Comparison of ENCODE assay signal across 9 cellular contexts in genomic region chr21:39613029-39613934, GRCh38. TPM values are rescaled to one million over a fixed set of nuclear protein-coding genes. Genes with fewer than 3 reads are reported as not detected.
DNase-seq lines count a peak whose midpoint lies in the region; ATAC-seq and TF ChIP-seq lines count a peak whose summit lies in the region.
"Had no signal": no experiment of that assay in that cellular context is flagged by ENCODE, and none has a peak within 500 bp of the region (broad histone marks: within the 10 kb centered on the region; RNA-seq: fewer than 3 reads in every experiment).

No MANE protein-coding gene starts in this region.

- TF ChIP-seq RAD21 in SK-N-SH (IDR thresholded peaks at IDR 0.05; ENCODE audit: low read length): no peak

- H3K27ac ChIP-seq in SK-N-SH (ENCODE audit: low read depth in 2 of 2, low read length in 1 of 2) (no peak overlapping the region), muscle layer of colon (ENCODE audit: low read depth, low read length) (no peak overlapping the region)
- H3K27ac ChIP-seq: RWPE1 had no signal

- no peaks in the 10 kb centered on the region for H3F3A ChIP-seq in SK-N-SH (replicated peaks; ENCODE audit: insufficient read depth)

- POLR2A ChIA-PET in SK-N-SH (lab: Yijun Ruan, JAX): interaction anchor here (1.7 kb wide), 1 partner anchor 63 kb away, joined by 5 read pairs; no protein-coding TSS in a partner anchor

- H3K9ac ChIP-seq in SK-N-SH (no peak overlapping the region; the same call in 1 of the 2 replicates), muscle layer of colon (ENCODE audit: low read length) (no peak overlapping the region)

- H3K9me3 Mint-ChIP-seq in chondrocyte (ENCODE audit: low read depth) (no peaks in the 10 kb centered on the region), type B pancreatic cell (peaks cover 4% of the 10 kb centered on the region)

- H3K4me3 ChIP-seq in SK-N-SH (ENCODE audit: low read depth in 2 of 2, low read length in 1 of 2): peak overlapping the region; percentile 58 to 68
- H3K4me3 ChIP-seq in muscle layer of colon (ENCODE audit: low read depth in 1 of 2, low read length in 2 of 2): peak overlapping the region; percentile 55

- 49% methylated on average over 23 of the region's 48 CpGs for WGBS in SK-N-SH (ENCODE audit: low lambda C conversion rate)

- H3K9me2 ChIP-seq in SK-N-SH: no peaks in the 10 kb centered on the region

- peak overlapping the region; percentile 58 for H3K4me3 Mint-ChIP-seq in chondrocyte (ENCODE audit: unreplicated experiment)
- peak overlapping the region; percentile 92 for H3K4me3 Mint-ChIP-seq in type B pancreatic cell
- H3K4me3 Mint-ChIP-seq in T-helper 17 cell: no peak overlapping the region

- H3K36me3 Mint-ChIP-seq in chondrocyte (ENCODE audit: low read depth): no peaks in the 10 kb centered on the region
- H3K36me3 Mint-ChIP-seq in type B pancreatic cell: peaks cover 12% of the 10 kb centered on the region
- no peaks in the 10 kb centered on the region for H3K36me3 Mint-ChIP-seq in T-helper 17 cell (ENCODE audit: low read depth)

- peak; percentile 45 for DNase-seq in SK-N-SH
- DNase-seq in chondrocyte (ENCODE audit: low spot score): no peak
- DNase-seq in type B pancreatic cell (ENCODE audit: extremely low spot score, unreplicated experiment): no peak
- DNase-seq in stimulated activated CD4-positive, alpha-beta T cell treated with anti-CD3 and anti-CD28 coated beads, Interleukin-4, amount 100 ng/mL, for 4 hours: no peak
- no peak for DNase-seq in T-helper 17 cell

- peaks cover 0 to 8% of the 10 kb centered on the region in 2 experiments; a peak in 2 of 4 replicates for H3K4me1 ChIP-seq in SK-N-SH (ENCODE audit: control insufficient read depth in 1 of 2, insufficient read depth in 2 of 2, low read depth in 1 of 2, low read length in 1 of 2)
- H3K4me1 ChIP-seq in muscle layer of colon (ENCODE audit: insufficient read depth, low read length): no peaks in the 10 kb centered on the region

- peaks cover 52% of the 10 kb centered on the region for H3K27me3 Mint-ChIP-seq in chondrocyte (ENCODE audit: low read depth)
- peaks cover 24% of the 10 kb centered on the region for H3K27me3 Mint-ChIP-seq in type B pancreatic cell
- peaks cover 29% of the 10 kb centered on the region for H3K27me3 Mint-ChIP-seq in T-helper 17 cell

- CTCF ChIA-PET in SK-N-SH (lab: Yijun Ruan, JAX): interaction anchor here (1.3 to 2.5 kb wide), 3 partner anchors 14 to 63 kb away, joined by 3 to 8 read pairs (median 6); no protein-coding TSS in a partner anchor

- H3K27ac Mint-ChIP-seq in chondrocyte (ENCODE audit: unreplicated experiment) (no peak overlapping the region), type B pancreatic cell (peak overlapping the region; percentile 79), T-helper 17 cell (no peak overlapping the region)

- H3K4me1 Mint-ChIP-seq in chondrocyte (ENCODE audit: low read depth): peaks cover 17% of the 10 kb centered on the region
- peaks cover 29% of the 10 kb centered on the region for H3K4me1 Mint-ChIP-seq in type B pancreatic cell (ENCODE audit: unreplicated experiment)
- peaks cover 4% of the 10 kb centered on the region for H3K4me1 Mint-ChIP-seq in T-helper 17 cell

- ATAC-seq in SK-N-SH treated with all-trans-retinoic acid at 6 μM for 48 hours (no peak), T-helper 17 cell (no peak), HG02884 (IDR thresholded peaks at IDR 0.05; ENCODE audit: unreplicated experiment) (no peak)

- peak overlapping the region; percentile 94; the same call in 1 of the 2 replicates for H2AFZ ChIP-seq in SK-N-SH (ENCODE audit: low read depth)

- peak overlapping the region; percentile 78 for H3K4me2 ChIP-seq in SK-N-SH

- H3K27me3 ChIP-seq in SK-N-SH (ENCODE audit: insufficient read depth): no peaks in the 10 kb centered on the region
- peaks cover 0 to 7% of the 10 kb centered on the region in 2 donors for H3K27me3 ChIP-seq in muscle layer of colon (ENCODE audit: control insufficient read depth in 1 of 2, insufficient read depth in 2 of 2, low read length in 2 of 2)

- no peak for TF ChIP-seq EP300 in SK-N-SH (IDR thresholded peaks at IDR 0.05; ENCODE audit: borderline replicate concordance in 1 of 2, low read depth in 1 of 2, low read length in 1 of 2)

- H3K79me2 ChIP-seq in SK-N-SH (ENCODE audit: insufficient read depth): no peaks in the 10 kb centered on the region

- H3K36me3 ChIP-seq in SK-N-SH (replicated peaks in 1 of 2; ENCODE audit: control insufficient read depth in 1 of 2, insufficient read depth in 2 of 2, low read length in 1 of 2) (peaks cover 0 to 2% of the 10 kb centered on the region in 2 experiments), muscle layer of colon (ENCODE audit: insufficient read depth, low read length) (no peaks in the 10 kb centered on the region)

- no peak for TF ChIP-seq CTCF in SK-N-SH (IDR thresholded peaks at IDR 0.05)
- no peak for TF ChIP-seq CTCF in chondrocyte (IDR thresholded peaks at IDR 0.05)
- no peak for TF ChIP-seq CTCF in type B pancreatic cell (conservative IDR thresholded peaks at IDR 0.05)

- H3K9me3 ChIP-seq in SK-N-SH (no peaks in the 10 kb centered on the region), muscle layer of colon (ENCODE audit: low read length) (no peaks in the 10 kb centered on the region), T-helper 17 cell (ENCODE audit: control insufficient read depth, low read length, poor library complexity, severe bottlenecking) (no peaks in the 10 kb centered on the region)

- H4K20me1 ChIP-seq in SK-N-SH (ENCODE audit: insufficient read depth): no peaks in the 10 kb centered on the region

TF ChIP-seq in SK-N-SH, 30 proteins besides CTCF, POLR2A, EP300 and RAD21 (continues in another document):
- no peak for TF ChIP-seq NRF1 (IDR thresholded peaks at IDR 0.05; ENCODE audit: low read depth, low read length)
- TF ChIP-seq MAX (IDR thresholded peaks at IDR 0.05; ENCODE audit: low read depth): no peak
- TF ChIP-seq REST (IDR thresholded peaks at IDR 0.05; ENCODE audit: low read depth, low read length): no peak

TF ChIP-seq in SK-N-SH treated with all-trans-retinoic acid at 6 μM for 48 hours, 23 proteins besides CTCF, POLR2A, EP300 and RAD21:
- TF ChIP-seq ARNTL (CRISPR knock-in tag; IDR thresholded peaks at IDR 0.05; ENCODE audit: borderline replicate concordance, low read depth) (no peak), ESRRG (CRISPR knock-in tag; IDR thresholded peaks at IDR 0.05) (no peak), TSHZ2 (CRISPR knock-in tag; IDR thresholded peaks at IDR 0.05) (no peak), ZFP30 (CRISPR knock-in tag; IDR thresholded peaks at IDR 0.05) (no peak), TCF4 (CRISPR knock-in tag; IDR thresholded peaks at IDR 0.05; ENCODE audit: borderline replicate concordance) (no peak), POU6F1 (CRISPR knock-in tag; IDR thresholded peaks at IDR 0.05; ENCODE audit: borderline replicate concordance, low read depth) (no peak), RARB (CRISPR knock-in tag; IDR thresholded peaks at IDR 0.05) (no peak), ZNF70 (CRISPR knock-in tag; IDR thresholded peaks at IDR 0.05) (no peak)

RNA-seq across cellular contexts. Expression of gene B3GALT5, which starts 0.5 kb away (rescaled TPM):
- 0.35 and 0.36 TPM in 2 replicates for polyA plus RNA-seq in SK-N-SH (2012; rRNA removed)
- 0.20 and 0.21 TPM in 2 replicates for polyA plus RNA-seq in SK-N-SH (2012; cell fraction: cytosol; rRNA removed)
- polyA plus RNA-seq in SK-N-SH (2012; cell fraction: nucleus; rRNA removed): 0.89 and 1.0 TPM in 2 replicates
- total RNA-seq in chondrocyte: 0.03 to 0.05 TPM in 2 of 3 replicates, not detected in the other
- total RNA-seq in type B pancreatic cell (ENCODE audit: low replicate concordance): 14.2 and 27.5 TPM in 2 replicates
- total RNA-seq in T-helper 17 cell: not detected

Comparison
In these comparisons a context has a peak if more than half of its experiments do, and no peak if none do; other contexts are left out.
1. RNA of gene B3GALT5, which starts 0.5 kb away (total RNA-seq): 14.2 to 27.5 TPM in type B pancreatic cell; not detected in T-helper 17 cell and 0.03 to 0.05 TPM in chondrocyte; every median in the first group is over 10 times any median in the second.